8 cellular contexts compared by ENCODE assay signal in the genomic region with DNA sequence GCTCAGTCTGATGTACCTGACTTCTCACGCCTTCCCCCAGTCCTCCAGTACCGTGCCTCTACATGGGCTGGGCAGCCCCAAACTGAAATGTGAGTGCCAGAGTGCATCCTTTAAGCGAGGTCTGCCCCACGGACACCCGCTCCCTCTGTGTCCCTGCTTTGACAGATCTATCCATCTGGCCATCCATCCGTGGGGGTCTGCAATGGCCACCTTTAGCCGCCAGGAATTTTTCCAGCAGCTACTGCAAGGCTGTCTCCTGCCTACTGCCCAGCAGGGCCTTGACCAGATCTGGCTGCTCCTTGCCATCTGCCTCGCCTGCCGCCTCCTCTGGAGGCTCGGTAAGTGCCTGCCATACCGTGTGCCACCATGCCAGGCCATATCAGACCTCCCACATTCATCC. TPM values are rescaled to one million over a fixed set of nuclear protein-coding genes. Genes with fewer than 3 reads are reported as not detected.
DNase-seq lines count a peak whose midpoint lies in the region; ATAC-seq lines count a peak whose summit lies in the region.

No MANE protein-coding gene starts in this region.

- H3K4me3 Mint-ChIP-seq in activated T-helper 1 cell treated with anti-CD3 and anti-CD28 coated beads, Interleukin-12 subunit alpha, Interleukin-12 subunit beta, Interleukin-2, Interleukin-4 antibody, amounts not matched to agents 30 ng/mL and 10 ng/mL and 1 ng/mL, durations not matched to agents 14 hours and 24 hours and 36 hours: peak overlapping the region; percentile 93
- H3K4me3 Mint-ChIP-seq in stimulated activated naive B cell treated with anti-CD40 and anti-IgM and Interleukin-4, amounts not matched to agents 10 μg/mL and 1 μg/mL and 100 μg/mL, for 72 hours: peak overlapping the region; percentile 93 to 96

- H3K27ac Mint-ChIP-seq in activated T-helper 1 cell treated with anti-CD3 and anti-CD28 coated beads, Interleukin-12 subunit alpha, Interleukin-12 subunit beta, Interleukin-2, Interleukin-4 antibody, amounts not matched to agents 30 ng/mL and 10 ng/mL and 1 ng/mL, durations not matched to agents 14 hours and 24 hours and 36 hours: peak overlapping the region; percentile 90
- peak overlapping the region; percentile 97 for H3K27ac Mint-ChIP-seq in stimulated activated naive B cell treated with anti-CD40 and anti-IgM and Interleukin-4, amounts not matched to agents 10 μg/mL and 1 μg/mL and 100 μg/mL, for 72 hours

- no peaks in the 10 kb centered on the region for H3K9me3 Mint-ChIP-seq in activated T-helper 1 cell treated with anti-CD3 and anti-CD28 coated beads, Interleukin-12 subunit alpha, Interleukin-12 subunit beta, Interleukin-2, Interleukin-4 antibody, amounts not matched to agents 30 ng/mL and 10 ng/mL and 1 ng/mL, durations not matched to agents 14 hours and 24 hours and 36 hours
- H3K9me3 Mint-ChIP-seq in stimulated activated naive B cell treated with anti-CD40 and anti-IgM and Interleukin-4, amounts not matched to agents 10 μg/mL and 1 μg/mL and 100 μg/mL, for 72 hours: no peaks in the 10 kb centered on the region

- peaks cover 21% of the 10 kb centered on the region for H3K4me1 Mint-ChIP-seq in activated T-helper 1 cell treated with anti-CD3 and anti-CD28 coated beads, Interleukin-12 subunit alpha, Interleukin-12 subunit beta, Interleukin-2, Interleukin-4 antibody, amounts not matched to agents 30 ng/mL and 10 ng/mL and 1 ng/mL, durations not matched to agents 14 hours and 24 hours and 36 hours (ENCODE audit: low read depth)
- H3K4me1 Mint-ChIP-seq in stimulated activated naive B cell treated with anti-CD40 and anti-IgM and Interleukin-4, amounts not matched to agents 10 μg/mL and 1 μg/mL and 100 μg/mL, for 72 hours: peaks cover 18 to 29% of the 10 kb centered on the region in 2 donors

- in situ Hi-C loops in HAP-1 (cut with MboI; ENCODE audit: low sequenced_read_pairs): no loop called here

- ATAC-seq in stimulated activated naive B cell treated with anti-CD40 and anti-IgM and Interleukin-4, amounts not matched to agents 10 μg/mL and 1 μg/mL and 100 μg/mL, for 72 hours (replicated peaks): no peak
- ATAC-seq in HG03159 (IDR thresholded peaks at IDR 0.05; ENCODE audit: unreplicated experiment) (no peak), HG03135 (IDR thresholded peaks at IDR 0.05; ENCODE audit: unreplicated experiment) (no peak)

- no peaks in the 10 kb centered on the region for H3K27me3 ChIP-seq in HAP-1 (ENCODE audit: low read depth)

- no peaks in the 10 kb centered on the region for H3K27me3 Mint-ChIP-seq in activated T-helper 1 cell treated with anti-CD3 and anti-CD28 coated beads, Interleukin-12 subunit alpha, Interleukin-12 subunit beta, Interleukin-2, Interleukin-4 antibody, amounts not matched to agents 30 ng/mL and 10 ng/mL and 1 ng/mL, durations not matched to agents 14 hours and 24 hours and 36 hours (ENCODE audit: insufficient read depth)
- H3K27me3 Mint-ChIP-seq in stimulated activated naive B cell treated with anti-CD40 and anti-IgM and Interleukin-4, amounts not matched to agents 10 μg/mL and 1 μg/mL and 100 μg/mL, for 72 hours: peaks cover 0 to 4% of the 10 kb centered on the region in 2 donors

- peaks cover 4% of the 10 kb centered on the region for H3K36me3 Mint-ChIP-seq in activated T-helper 1 cell treated with anti-CD3 and anti-CD28 coated beads, Interleukin-12 subunit alpha, Interleukin-12 subunit beta, Interleukin-2, Interleukin-4 antibody, amounts not matched to agents 30 ng/mL and 10 ng/mL and 1 ng/mL, durations not matched to agents 14 hours and 24 hours and 36 hours (ENCODE audit: low read depth)
- peaks cover 8 to 15% of the 10 kb centered on the region in 2 donors for H3K36me3 Mint-ChIP-seq in stimulated activated naive B cell treated with anti-CD40 and anti-IgM and Interleukin-4, amounts not matched to agents 10 μg/mL and 1 μg/mL and 100 μg/mL, for 72 hours

- intact Hi-C loops in activated T-helper 1 cell treated with anti-CD3 and anti-CD28 coated beads, Interleukin-12 subunit alpha, Interleukin-12 subunit beta, Interleukin-2, Interleukin-4 antibody, amounts not matched to agents 30 ng/mL and 10 ng/mL and 1 ng/mL, durations not matched to agents 14 hours and 24 hours and 36 hours (cut with micrococcal nuclease): loop anchor here (2.0 to 5.0 kb wide), 2 partner anchors 33 to 41 kb away; no protein-coding TSS in a partner anchor

- H3K9me3 ChIP-seq in HAP-1: no peaks in the 10 kb centered on the region

- peaks cover 3% of the 10 kb centered on the region; the same call in 1 of the 2 replicates for H3K36me3 ChIP-seq in HAP-1 (replicated peaks)

- peaks cover 13% of the 10 kb centered on the region for H3K4me1 ChIP-seq in HAP-1

- peak overlapping the region; percentile 72 for H3K4me3 ChIP-seq in HAP-1
- peak overlapping the region; percentile 75 for H3K4me3 ChIP-seq in iPS-11a (ENCODE audit: low read depth, low read length)

- DNase-seq in HAP-1 (ENCODE audit: low spot score in 2 of 2): no peak
- DNase-seq in activated T-helper 1 cell treated with anti-CD3 and anti-CD28 coated beads, Interleukin-12 subunit alpha, Interleukin-12 subunit beta, Interleukin-2, Interleukin-4 antibody, amounts not matched to agents 30 ng/mL and 10 ng/mL and 1 ng/mL, durations not matched to agents 14 hours and 24 hours and 36 hours (ENCODE audit: low spot score): no peak
- DNase-seq in stimulated activated naive B cell treated with anti-CD40 and anti-IgM and Interleukin-4, amounts not matched to agents 10 μg/mL and 1 μg/mL and 100 μg/mL, for 72 hours: no peak
- no peak for DNase-seq in stimulated activated CD4-positive, alpha-beta T cell treated with anti-CD3 and anti-CD28 coated beads, Interleukin-4, amount 100 ng/mL, for 1 hour
- no peak for DNase-seq in GF-D8 (lab: John Stamatoyannopoulos, UW)

RNA-seq across cellular contexts. Expression of a gene that starts 0.8 kb away (rescaled TPM):
- 13.6 and 15.1 TPM in 2 replicates for total RNA-seq in activated T-helper 1 cell treated with anti-CD3 and anti-CD28 coated beads, Interleukin-12 subunit alpha, Interleukin-12 subunit beta, Interleukin-2, Interleukin-4 antibody, amounts not matched to agents 30 ng/mL and 10 ng/mL and 1 ng/mL, durations not matched to agents 14 hours and 24 hours and 36 hours

RNA-seq across cellular contexts. Expression of a gene that starts 12.0 kb away (rescaled TPM):
- total RNA-seq in activated T-helper 1 cell treated with anti-CD3 and anti-CD28 coated beads, Interleukin-12 subunit alpha, Interleukin-12 subunit beta, Interleukin-2, Interleukin-4 antibody, amounts not matched to agents 30 ng/mL and 10 ng/mL and 1 ng/mL, durations not matched to agents 14 hours and 24 hours and 36 hours: 164 and 178 TPM in 2 replicates

RNA-seq across cellular contexts. Expression of a gene that starts 29.9 kb away (rescaled TPM):
- total RNA-seq in activated T-helper 1 cell treated with anti-CD3 and anti-CD28 coated beads, Interleukin-12 subunit alpha, Interleukin-12 subunit beta, Interleukin-2, Interleukin-4 antibody, amounts not matched to agents 30 ng/mL and 10 ng/mL and 1 ng/mL, durations not matched to agents 14 hours and 24 hours and 36 hours: 13.5 and 16.0 TPM in 2 replicates

RNA-seq across cellular contexts. Expression of a gene that starts 33.6 kb away (rescaled TPM):
- 96.2 and 103 TPM in 2 replicates for total RNA-seq in activated T-helper 1 cell treated with anti-CD3 and anti-CD28 coated beads, Interleukin-12 subunit alpha, Interleukin-12 subunit beta, Interleukin-2, Interleukin-4 antibody, amounts not matched to agents 30 ng/mL and 10 ng/mL and 1 ng/mL, durations not matched to agents 14 hours and 24 hours and 36 hours

RNA-seq across cellular contexts. Expression of a gene that starts 39.6 kb away (rescaled TPM):
- total RNA-seq in activated T-helper 1 cell treated with anti-CD3 and anti-CD28 coated beads, Interleukin-12 subunit alpha, Interleukin-12 subunit beta, Interleukin-2, Interleukin-4 antibody, amounts not matched to agents 30 ng/mL and 10 ng/mL and 1 ng/mL, durations not matched to agents 14 hours and 24 hours and 36 hours: 205 and 206 TPM in 2 replicates
